19 cellular contexts compared by ENCODE assay signal in the genomic region with DNA sequence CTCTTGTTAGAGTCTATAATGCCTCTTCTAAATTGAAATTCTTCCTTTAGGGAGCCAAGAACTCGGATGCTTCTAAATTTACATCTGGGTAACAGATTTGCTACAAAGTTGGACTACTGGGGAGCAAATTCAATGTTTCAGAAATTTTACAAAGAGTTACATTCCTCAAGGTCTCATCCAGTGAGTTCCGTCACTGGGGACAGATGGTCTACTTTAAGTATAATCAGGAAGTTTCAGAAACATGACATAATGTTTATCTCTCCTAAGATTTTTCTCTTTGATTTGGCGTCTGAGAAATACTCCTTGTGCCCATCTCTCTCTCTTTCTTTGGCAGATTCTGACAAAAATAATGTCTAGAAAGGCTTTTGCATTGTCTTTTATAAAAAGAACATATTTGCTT.
DNase-seq lines count a peak whose midpoint lies in the region; ATAC-seq and TF ChIP-seq lines count a peak whose summit lies in the region.
"Had no signal": no experiment of that assay in that cellular context is flagged by ENCODE, and none has a peak within 500 bp of the region (broad histone marks: within the 10 kb centered on the region; RNA-seq: fewer than 3 reads in every experiment).

No MANE protein-coding gene starts in this region.

- DNase-seq in DMS53 (lab: John Stamatoyannopoulos, UW) (peak; percentile 2), DMS53 treated with DMSO at 0.1 percent for 48 hours (lab: John Stamatoyannopoulos, UW; ENCODE audit: unreplicated experiment) (no peak), left colon (no peak), CD1c-positive myeloid dendritic cell (ENCODE audit: extremely low spot score) (no peak), foreskin melanocyte (no peak), NCI-H774 (lab: John Stamatoyannopoulos, UW) (no peak)
- DNase-seq: activated CD4-positive, alpha-beta T cell treated with anti-CD3 and anti-CD28 coated beads for 48 hours; activated naive CD4-positive, alpha-beta T cell treated with anti-CD3 and anti-CD28 coated beads for 36 hours; activated T-cell treated with anti-CD3 and anti-CD28 coated beads, Interleukin-2, amount 50 U/mL, for 48 hours; foreskin keratinocyte; GDM1; immature natural killer cell; Karpas-422; NCI-H1694 treated with DMSO at 0.1 percent for 48 hours; SHP77; stimulated activated CD4-positive, alpha-beta T cell treated with anti-CD3 and anti-CD28 coated beads, Interleukin-2, amount 100 ng/mL, for 48 hours; stimulated activated naive B cell treated with anti-CD40 and anti-IgM and Interleukin-4, amounts not matched to agents 10 μg/mL and 1 μg/mL and 100 μg/mL, for 72 hours had no signal

- intact Hi-C loops in left colon (cut with DNase I, micrococcal nuclease): no loop called here

- peak; percentile 48 for ATAC-seq in SK-N-SH treated with all-trans-retinoic acid at 6 μM for 48 hours
- peak; percentile 24 for ATAC-seq in left colon
- ATAC-seq in GM18861 (IDR thresholded peaks at IDR 0.05; ENCODE audit: unreplicated experiment): no peak
- ATAC-seq: stimulated activated naive B cell treated with anti-CD40 and anti-IgM and Interleukin-4, amounts not matched to agents 10 μg/mL and 1 μg/mL and 100 μg/mL, for 72 hours had no signal

TF ChIP-seq in SK-N-SH treated with all-trans-retinoic acid at 6 μM for 48 hours, 23 proteins besides CTCF, POLR2A, EP300 and RAD21:
- TF ChIP-seq, protein P1, sequence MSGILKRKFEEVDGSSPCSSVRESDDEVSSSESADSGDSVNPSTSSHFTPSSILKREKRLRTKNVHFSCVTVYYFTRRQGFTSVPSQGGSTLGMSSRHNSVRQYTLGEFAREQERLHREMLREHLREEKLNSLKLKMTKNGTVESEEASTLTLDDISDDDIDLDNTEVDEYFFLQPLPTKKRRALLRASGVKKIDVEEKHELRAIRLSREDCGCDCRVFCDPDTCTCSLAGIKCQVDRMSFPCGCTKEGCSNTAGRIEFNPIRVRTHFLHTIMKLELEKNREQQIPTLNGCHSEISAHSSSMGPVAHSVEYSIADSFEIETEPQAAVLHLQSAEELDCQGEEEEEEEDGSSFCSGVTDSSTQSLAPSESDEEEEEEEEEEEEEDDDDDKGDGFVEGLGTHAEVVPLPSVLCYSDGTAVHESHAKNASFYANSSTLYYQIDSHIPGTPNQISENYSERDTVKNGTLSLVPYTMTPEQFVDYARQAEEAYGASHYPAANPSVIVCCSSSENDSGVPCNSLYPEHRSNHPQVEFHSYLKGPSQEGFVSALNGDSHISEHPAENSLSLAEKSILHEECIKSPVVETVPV (CRISPR knock-in tag; IDR thresholded peaks at IDR 0.05): no peak
- TF ChIP-seq BACH2 (CRISPR knock-in tag; IDR thresholded peaks at IDR 0.05; ENCODE audit: borderline replicate concordance) (no peak), ZNF8 (CRISPR knock-in tag; IDR thresholded peaks at IDR 0.05) (no peak)
